8 cellular contexts compared by ENCODE assay signal in the genomic region with DNA sequence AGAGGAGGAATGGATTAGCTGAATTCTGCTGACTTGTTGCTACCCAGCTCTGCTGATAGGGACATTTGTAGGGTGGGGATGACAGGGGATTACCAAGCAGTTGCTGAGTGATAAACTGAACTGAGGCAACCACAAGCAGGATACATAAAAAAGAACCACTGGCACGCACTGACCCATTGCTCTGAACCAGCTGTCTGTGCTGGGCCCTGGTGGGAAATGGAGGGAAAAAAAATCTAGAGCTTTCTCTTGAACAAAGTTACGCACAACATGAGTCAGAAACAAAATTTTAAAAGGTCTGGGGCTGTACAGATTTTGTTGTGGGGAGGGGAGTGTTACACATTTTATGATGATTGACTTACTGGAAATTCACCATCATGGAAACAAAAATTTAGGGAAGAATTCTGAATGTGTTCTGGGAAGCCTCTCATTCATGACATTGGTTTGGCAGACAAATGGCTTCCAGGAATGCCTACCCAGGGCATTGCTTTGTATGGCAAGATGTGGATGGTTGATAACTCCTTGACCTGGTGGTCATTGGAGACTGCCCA. TPM values are rescaled to one million over a fixed set of nuclear protein-coding genes. Genes with fewer than 3 reads are reported as not detected.
DNase-seq lines count a peak whose midpoint lies in the region; ATAC-seq and TF ChIP-seq lines count a peak whose summit lies in the region.

No MANE protein-coding gene starts in this region.

- no peaks in the 10 kb centered on the region for H3K9me2 ChIP-seq in OCI-LY1 (ENCODE audit: low read depth, low read length)

- peaks cover 28% of the 10 kb centered on the region for H3K4me1 ChIP-seq in HEK293 (ENCODE audit: control insufficient read depth, insufficient read depth, low read length)
- H3K4me1 ChIP-seq in OCI-LY1 (ENCODE audit: insufficient read depth, low read length, severe bottlenecking) = peaks cover 56% of the 10 kb centered on the region
- H3K4me1 ChIP-seq in foreskin keratinocyte = peaks cover 23% of the 10 kb centered on the region
- H3K4me1 ChIP-seq in tibial artery = peaks cover 0 to 89% (median 60%) of the 10 kb centered on the region in 4 donors

- no peaks in the 10 kb centered on the region for H3K79me2 ChIP-seq in OCI-LY1 (ENCODE audit: insufficient read depth, low read length)

- no peaks in the 10 kb centered on the region for H3K36me3 ChIP-seq in HEK293 (ENCODE audit: control insufficient read depth in 2 of 2, insufficient read depth in 1 of 2, low read length in 2 of 2)
- H3K36me3 ChIP-seq in OCI-LY1 (ENCODE audit: insufficient read depth, low read length) = no peaks in the 10 kb centered on the region
- H3K36me3 ChIP-seq in tibial artery = no peaks in the 10 kb centered on the region

- H3K27ac ChIP-seq in HEK293 (ENCODE audit: extremely low read depth, low read depth, low read length) = no peak overlapping the region
- H3K27ac ChIP-seq in OCI-LY1 (ENCODE audit: low read depth, low read length, poor library complexity, severe bottlenecking) = peak overlapping the region; percentile 33
- no peak overlapping the region for H3K27ac ChIP-seq in foreskin keratinocyte
- peak overlapping the region; percentile 62 to 69 for H3K27ac ChIP-seq in tibial artery

- CTCF ChIA-PET in HEK293 (lab: Yijun Ruan, JAX) = interaction anchor here (0.6 to 1.3 kb wide), 3 partner anchors 10 to 241 kb away, joined by 3 to 7 read pairs (median 4); no protein-coding TSS in a partner anchor

- ATAC-seq in GM18511 (IDR thresholded peaks at IDR 0.05; ENCODE audit: unreplicated experiment) (peak; percentile 93), foreskin keratinocyte (peak; percentile 44)

- no peak for TF ChIP-seq CTCF in HEK293 (tag by site-specific recombination; IDR thresholded peaks at IDR 0.05)
- no peak for TF ChIP-seq CTCF in OCI-LY1 (IDR thresholded peaks at IDR 0.05; ENCODE audit: low read length)
- no peak for TF ChIP-seq CTCF in foreskin keratinocyte (conservative IDR thresholded peaks at IDR 0.05)
- TF ChIP-seq CTCF in tibial artery (IDR thresholded peaks at IDR 0.05) = no peak

- H3F3A ChIP-seq in OCI-LY1 (ENCODE audit: insufficient read depth, low read length) = no peaks in the 10 kb centered on the region

- H3K4me2 ChIP-seq in OCI-LY1 (ENCODE audit: low read length) = peak overlapping the region; percentile 44; the same call in 1 of the 2 replicates

- POLR2A ChIA-PET in HEK293 (lab: Yijun Ruan, JAX) = no interaction called here

- H3K9me3 ChIP-seq in HEK293 (ENCODE audit: control insufficient read depth, insufficient read depth, low read depth, low read length) (no peaks in the 10 kb centered on the region), OCI-LY1 (ENCODE audit: low read length) (no peaks in the 10 kb centered on the region), tibial artery (no peaks in the 10 kb centered on the region)

- H3K4me3 ChIP-seq in HEK293 (ENCODE audit: low read depth, low read length) (no peak overlapping the region), OCI-LY1 (ENCODE audit: low read depth, low read length, poor library complexity, severe bottlenecking) (no peak overlapping the region), tibial artery (no peak overlapping the region)

- no peak overlapping the region for H2AFZ ChIP-seq in OCI-LY1 (ENCODE audit: low read length)

- no peak overlapping the region for H3K9ac ChIP-seq in OCI-LY1 (ENCODE audit: low read length)

- intact Hi-C loops in tibial artery (cut with DNase I; ENCODE audit: low total_unique reads) = no loop called here

- peak in 1 of 2 donors; percentile 47 for DNase-seq in foreskin keratinocyte
- no peak for DNase-seq in tibial artery
- no peak for DNase-seq in HPDE6-E6E7 (ENCODE audit: extremely low spot score)
- no peak for DNase-seq in 8988T
- DNase-seq in epidermal melanocyte (ENCODE audit: insufficient read length, low spot score) = no peak

- H4K20me1 ChIP-seq in OCI-LY1 (ENCODE audit: insufficient read depth, low read length) = no peaks in the 10 kb centered on the region

- H3K27me3 ChIP-seq in OCI-LY1 (ENCODE audit: insufficient read depth, low read length) (no peaks in the 10 kb centered on the region), foreskin keratinocyte (no peaks in the 10 kb centered on the region), tibial artery (no peaks in the 10 kb centered on the region)

TF ChIP-seq in HEK293, 187 proteins besides CTCF, POLR2A, EP300 and RAD21:
- TF ChIP-seq SCRT2 (tag by site-specific recombination; IDR thresholded peaks at IDR 0.05) = peak; percentile 71
- TF ChIP-seq, protein P1, sequence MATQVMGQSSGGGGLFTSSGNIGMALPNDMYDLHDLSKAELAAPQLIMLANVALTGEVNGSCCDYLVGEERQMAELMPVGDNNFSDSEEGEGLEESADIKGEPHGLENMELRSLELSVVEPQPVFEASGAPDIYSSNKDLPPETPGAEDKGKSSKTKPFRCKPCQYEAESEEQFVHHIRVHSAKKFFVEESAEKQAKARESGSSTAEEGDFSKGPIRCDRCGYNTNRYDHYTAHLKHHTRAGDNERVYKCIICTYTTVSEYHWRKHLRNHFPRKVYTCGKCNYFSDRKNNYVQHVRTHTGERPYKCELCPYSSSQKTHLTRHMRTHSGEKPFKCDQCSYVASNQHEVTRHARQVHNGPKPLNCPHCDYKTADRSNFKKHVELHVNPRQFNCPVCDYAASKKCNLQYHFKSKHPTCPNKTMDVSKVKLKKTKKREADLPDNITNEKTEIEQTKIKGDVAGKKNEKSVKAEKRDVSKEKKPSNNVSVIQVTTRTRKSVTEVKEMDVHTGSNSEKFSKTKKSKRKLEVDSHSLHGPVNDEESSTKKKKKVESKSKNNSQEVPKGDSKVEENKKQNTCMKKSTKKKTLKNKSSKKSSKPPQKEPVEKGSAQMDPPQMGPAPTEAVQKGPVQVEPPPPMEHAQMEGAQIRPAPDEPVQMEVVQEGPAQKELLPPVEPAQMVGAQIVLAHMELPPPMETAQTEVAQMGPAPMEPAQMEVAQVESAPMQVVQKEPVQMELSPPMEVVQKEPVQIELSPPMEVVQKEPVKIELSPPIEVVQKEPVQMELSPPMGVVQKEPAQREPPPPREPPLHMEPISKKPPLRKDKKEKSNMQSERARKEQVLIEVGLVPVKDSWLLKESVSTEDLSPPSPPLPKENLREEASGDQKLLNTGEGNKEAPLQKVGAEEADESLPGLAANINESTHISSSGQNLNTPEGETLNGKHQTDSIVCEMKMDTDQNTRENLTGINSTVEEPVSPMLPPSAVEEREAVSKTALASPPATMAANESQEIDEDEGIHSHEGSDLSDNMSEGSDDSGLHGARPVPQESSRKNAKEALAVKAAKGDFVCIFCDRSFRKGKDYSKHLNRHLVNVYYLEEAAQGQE (tag by site-specific recombination; IDR thresholded peaks at IDR 0.05) = no peak

RNA-seq across cellular contexts. Expression of a gene that starts 37.7 kb away (rescaled TPM):
- total RNA-seq in foreskin keratinocyte = 23.3 and 24.0 TPM in 2 replicates
- 4.2 and 5.4 TPM in 2 replicates for polyA plus RNA-seq in foreskin keratinocyte

Comparison
In these comparisons a context has a peak if more than half of its experiments do, and no peak if none do; other contexts are left out.
1. H3K27ac ChIP-seq: peak in OCI-LY1 (single experiment) and tibial artery (2 of 2); none in HEK293 (single experiment) and foreskin keratinocyte (single experiment).